8 cellular contexts compared by ENCODE assay signal in genomic region chr19:7395360-7395781, GRCh38.
DNase-seq lines count a peak whose midpoint lies in the region; ATAC-seq lines count a peak whose summit lies in the region.

No MANE protein-coding gene starts in this region.

- H3K36me3 ChIP-seq in duodenal mucosa (ENCODE audit: control insufficient read depth in 1 of 2, insufficient read depth in 2 of 2, low read length in 2 of 2): no peaks in the 10 kb centered on the region
- no peaks in the 10 kb centered on the region for H3K36me3 ChIP-seq in mucosa of rectum (ENCODE audit: control insufficient read depth in 2 of 2, insufficient read depth in 2 of 2, low read length in 2 of 2)

- DNase-seq in AG08396 (ENCODE audit: low spot score): peak; percentile 41
- DNase-seq in NCI-H69 (lab: John Stamatoyannopoulos, UW): peak; percentile 34
- no peak for DNase-seq in activated effector memory CD4-positive, alpha-beta T cell treated with anti-CD3 and anti-CD28 coated beads, Interleukin-2, amount 50 U/mL, for 16 hours
- no peak for DNase-seq in SIG-M5 treated with dmso at 0.1 percent for 504 hours (lab: John Stamatoyannopoulos, UW; ENCODE audit: unreplicated experiment)
- DNase-seq in dedifferentiated amniotic fluid mesenchymal stem cell (ENCODE audit: extremely low spot score): no peak

- H3K4me1 ChIP-seq in duodenal mucosa (ENCODE audit: control insufficient read depth in 1 of 2, insufficient read depth in 2 of 2, low read length in 2 of 2) (peaks cover 25 to 26% of the 10 kb centered on the region in 2 donors), mucosa of rectum (ENCODE audit: control insufficient read depth in 2 of 2, insufficient read depth in 2 of 2, low read length in 2 of 2) (peaks cover 30 to 35% of the 10 kb centered on the region in 2 donors)

- H3K4me3 ChIP-seq in duodenal mucosa (ENCODE audit: low read depth in 1 of 2, low read length in 2 of 2) (peak overlapping the region; percentile 92 to 98), mucosa of rectum (ENCODE audit: low read length in 2 of 2) (peak overlapping the region; percentile 87 to 88)

- no peaks in the 10 kb centered on the region for H3K27me3 ChIP-seq in duodenal mucosa (ENCODE audit: control insufficient read depth in 1 of 2, insufficient read depth in 2 of 2, low read length in 2 of 2)
- no peaks in the 10 kb centered on the region for H3K27me3 ChIP-seq in mucosa of rectum (ENCODE audit: control insufficient read depth in 2 of 2, insufficient read depth in 2 of 2, low read length in 2 of 2)

- H3K9me3 ChIP-seq in duodenal mucosa (ENCODE audit: control insufficient read depth in 1 of 2, low read length in 2 of 2) (no peaks in the 10 kb centered on the region), mucosa of rectum (ENCODE audit: control insufficient read depth in 2 of 2, low read length in 2 of 2) (no peaks in the 10 kb centered on the region)

- H3K9ac ChIP-seq in duodenal mucosa (ENCODE audit: low read depth in 1 of 2, low read length in 2 of 2): peak overlapping the region; percentile 94 to 95
- peak overlapping the region; percentile 81 to 96 for H3K9ac ChIP-seq in mucosa of rectum (ENCODE audit: low read depth in 1 of 2, low read length in 2 of 2)

- peak; percentile 31 for ATAC-seq in GM21526 (IDR thresholded peaks at IDR 0.05; ENCODE audit: low FRiP score, unreplicated experiment)

- peak overlapping the region; percentile 51 for H3K27ac ChIP-seq in duodenal mucosa (ENCODE audit: low read depth, low read length)
- H3K27ac ChIP-seq in mucosa of rectum (ENCODE audit: low read depth in 2 of 2, low read length in 2 of 2): peak overlapping the region; percentile 79 to 87

Comparison
In these comparisons a context has a peak if more than half of its experiments do, and no peak if none do; other contexts are left out.
1. DNase-seq: peak in AG08396 (single experiment) and NCI-H69 (single experiment); none in activated effector memory CD4-positive, alpha-beta T cell treated with anti-CD3 and anti-CD28 coated beads, Interleukin-2, amount 50 U/mL, for 16 hours (single experiment), SIG-M5 treated with dmso at 0.1 percent for 504 hours (single experiment) and dedifferentiated amniotic fluid mesenchymal stem cell (single experiment).